8 cellular contexts compared by ENCODE assay signal in genomic region chrX:49166914-49167739, GRCh38. TPM values are rescaled to one million over a fixed set of nuclear protein-coding genes. Genes with fewer than 3 reads are reported as not detected.
DNase-seq lines count a peak whose midpoint lies in the region; ATAC-seq, FAIRE-seq and TF ChIP-seq lines count a peak whose summit lies in the region.

No MANE protein-coding gene starts in this region.

- DNase-seq in GM19239 (ENCODE audit: insufficient read length, low spot score) (no peak), MM.1S (peak; percentile 65), activated B cell treated with CpG ODN at 0.5 μM for 24 hours (peak; percentile 50), choroid plexus epithelial cell (ENCODE audit: low read depth) (peak; percentile 61), left lung (peak; percentile 79 to 91), NCI-H187 (lab: John Stamatoyannopoulos, UW) (no peak)
- DNase-seq in stimulated activated CD8-positive, alpha-beta memory T cell treated with anti-CD3 and anti-CD28 coated beads, Interleukin-2, amount 100 ng/mL, for 48 hours (ENCODE audit: low read depth in 2 of 2): peak; percentile 54 to 58

- no peaks in the 10 kb centered on the region for H3K9me2 ChIP-seq in MM.1S (replicated peaks; ENCODE audit: insufficient read depth, low read length)

- H3K4me1 ChIP-seq in MM.1S (ENCODE audit: low read length) (0 out of 2 replicates have a peak, but pooled peaks cover 5% of the 10 kb centered on the region), left lung (peaks cover 5 to 26% of the 10 kb centered on the region in 2 donors)

- intact Hi-C loops in activated B cell treated with CpG ODN at 0.5 μM for 24 hours (cut with micrococcal nuclease) (loop anchor here (1.0 to 10.0 kb wide), 7 partner anchors 11 to 102 kb away; partner anchors contain the start of genes GPKOW, PPP1R3F, PRICKLE3 and WDR45), left lung (cut with DNase I) (no loop called here)

- H3K9me3 Mint-ChIP-seq in activated B cell treated with CpG ODN at 0.5 μM for 24 hours: no peaks in the 10 kb centered on the region

- H2AFZ ChIP-seq in MM.1S (ENCODE audit: low read length): peak overlapping the region; percentile 56; the same call in 1 of the 2 replicates

- ATAC-seq in activated B cell treated with CpG ODN at 0.5 μM for 24 hours (ENCODE audit: low read depth) (peak; percentile 28), left lung (peak; percentile 39), GM21529 (IDR thresholded peaks at IDR 0.05; ENCODE audit: unreplicated experiment) (no peak)

- no peaks in the 10 kb centered on the region for H4K20me1 ChIP-seq in MM.1S (ENCODE audit: insufficient read depth, low read length)

- peak; percentile 96 for FAIRE-seq in GM19239 (lab: Jason Lieb, UNC)

- H3K4me3 Mint-ChIP-seq in activated B cell treated with CpG ODN at 0.5 μM for 24 hours: peak overlapping the region; percentile 74

- H3K27me3 ChIP-seq in MM.1S (replicated peaks; ENCODE audit: insufficient read depth, low read length): no peaks in the 10 kb centered on the region
- no peaks in the 10 kb centered on the region for H3K27me3 ChIP-seq in left lung

- H3K4me3 ChIP-seq in MM.1S (ENCODE audit: low read length) (peak overlapping the region; percentile 66), choroid plexus epithelial cell (ENCODE audit: low read depth, low read length) (peak overlapping the region; percentile 48), left lung (peak overlapping the region; percentile 17 to 38)

- H3K27ac ChIP-seq in MM.1S (ENCODE audit: low read length) (peak overlapping the region; percentile 100), left lung (peak overlapping the region; percentile 92 to 98)

- H3K36me3 Mint-ChIP-seq in activated B cell treated with CpG ODN at 0.5 μM for 24 hours (ENCODE audit: low read depth): no peaks in the 10 kb centered on the region

- H3K27ac Mint-ChIP-seq in activated B cell treated with CpG ODN at 0.5 μM for 24 hours: peak overlapping the region; percentile 94

- POLR2A ChIA-PET in activated B cell treated with CpG ODN at 0.5 μM for 24 hours (lab: Charles Lee): interaction anchor here (0.5 to 4.6 kb wide), 19 partner anchors 10 to 1976 kb away, joined by 3 to 48 read pairs (median 6); partner anchors contain the start of genes CCDC22, PPP1R3F, RBM3 and WDR45

- no peaks in the 10 kb centered on the region for H3K36me3 ChIP-seq in MM.1S (replicated peaks; ENCODE audit: insufficient read depth, low read length)
- H3K36me3 ChIP-seq in left lung: no peaks in the 10 kb centered on the region

- no peaks in the 10 kb centered on the region for H3K9me3 ChIP-seq in MM.1S (replicated peaks; ENCODE audit: insufficient read depth, low read length)
- no peaks in the 10 kb centered on the region for H3K9me3 ChIP-seq in left lung

- no peaks in the 10 kb centered on the region for H3K79me2 ChIP-seq in MM.1S (ENCODE audit: low read length)

- peaks cover 38% of the 10 kb centered on the region for H3K4me1 Mint-ChIP-seq in activated B cell treated with CpG ODN at 0.5 μM for 24 hours

- no peak for TF ChIP-seq CTCF in MM.1S (IDR thresholded peaks at IDR 0.05; ENCODE audit: low read length)
- no peak for TF ChIP-seq CTCF in activated B cell treated with CpG ODN at 0.5 μM for 24 hours (IDR thresholded peaks at IDR 0.05)
- no peak for TF ChIP-seq CTCF in choroid plexus epithelial cell (conservative IDR thresholded peaks at IDR 0.05; ENCODE audit: low read depth, low read length)
- TF ChIP-seq CTCF in left lung (IDR thresholded peaks at IDR 0.05): no peak

- H3F3A ChIP-seq in MM.1S (ENCODE audit: insufficient read depth, low read length): peaks cover 21% of the 10 kb centered on the region

- H3K27me3 Mint-ChIP-seq in activated B cell treated with CpG ODN at 0.5 μM for 24 hours: no peaks in the 10 kb centered on the region

- CTCF ChIA-PET in activated B cell treated with CpG ODN at 0.5 μM for 24 hours (lab: Charles Lee): interaction anchor here (0.8 to 3.2 kb wide), 4 partner anchors 11 to 25 kb away, joined by 3 to 10 read pairs (median 6); no protein-coding TSS in a partner anchor

- H3K4me2 ChIP-seq in MM.1S (ENCODE audit: low read depth, low read length): peak overlapping the region; percentile 95

- H3K9ac ChIP-seq in MM.1S (ENCODE audit: low read length): peak overlapping the region; percentile 86

RNA-seq across cellular contexts. Expression of gene MAGIX, which starts 4.6 kb away (rescaled TPM):
- 1.2 and 1.5 TPM in 2 replicates for total RNA-seq in activated B cell treated with CpG ODN at 0.5 μM for 24 hours
- 1 to 10 TPM; 5.6 to 9.4 TPM for total RNA-seq in left lung

RNA-seq across cellular contexts. Expression of gene PLP2, which starts 4.6 kb away (rescaled TPM):
- total RNA-seq in activated B cell treated with CpG ODN at 0.5 μM for 24 hours (97.2 and 111 TPM in 2 replicates), left lung (100 to 1,000 TPM in 1 of 2 donors, 10 to 100 TPM in 1; 79.8 to 241 TPM)

RNA-seq across cellular contexts. Expression of gene PRICKLE3, which starts 19.0 kb away (rescaled TPM):
- total RNA-seq in activated B cell treated with CpG ODN at 0.5 μM for 24 hours (11.8 and 13.8 TPM in 2 replicates), left lung (10 to 100 TPM; 14.0 to 17.6 TPM)

RNA-seq across cellular contexts. Expression of gene SYP, which starts 32.9 kb away (rescaled TPM):
- total RNA-seq in activated B cell treated with CpG ODN at 0.5 μM for 24 hours (0.82 and 1.6 TPM in 2 replicates), left lung (1 to 10 TPM; 2.1 to 3.0 TPM)

RNA-seq across cellular contexts. Expression of gene GPKOW, which starts 43.6 kb away (rescaled TPM):
- total RNA-seq in activated B cell treated with CpG ODN at 0.5 μM for 24 hours (18.7 and 19.6 TPM in 2 replicates), left lung (10 to 100 TPM; 15.5 to 15.7 TPM)

Comparison
In these comparisons a context has a peak if more than half of its experiments do, and no peak if none do; other contexts are left out.
1. DNase-seq: peak in MM.1S (single experiment), activated B cell treated with CpG ODN at 0.5 μM for 24 hours (single experiment), choroid plexus epithelial cell (single experiment), left lung (2 of 2) and stimulated activated CD8-positive, alpha-beta memory T cell treated with anti-CD3 and anti-CD28 coated beads, Interleukin-2, amount 100 ng/mL, for 48 hours (2 of 2); none in GM19239 (single experiment) and NCI-H187 (0 of 2).
2. Peak in every context shown above with its lines, with median percentiles within 50 percentile points of each other: H3K4me3 ChIP-seq.